ENCODE assay signal across 22 cellular contexts in genomic region chr5:2542821-2543220, GRCh38.
"Had no signal": no experiment of that assay in that cellular context is flagged by ENCODE, and none has a peak within 500 bp of the region (broad histone marks: within the 10 kb centered on the region; RNA-seq: fewer than 3 reads in every experiment).

No MANE protein-coding gene starts in this region.

- H3K4me3 ChIP-seq: colonic mucosa, dorsolateral prefrontal cortex, esophagus muscularis mucosa, gastroesophageal sphincter, heart left ventricle, hepatocyte, lower lobe of right lung, mucosa of descending colon had no signal

- H3K36me3 ChIP-seq: colonic mucosa, esophagus muscularis mucosa, gastroesophageal sphincter, heart left ventricle, lower lobe of right lung had no signal

- H3K27ac ChIP-seq: colonic mucosa, dorsolateral prefrontal cortex, esophagus muscularis mucosa, foreskin keratinocyte, gastroesophageal sphincter, heart left ventricle, hepatocyte, lower lobe of right lung had no signal

- H3K27me3 ChIP-seq: colonic mucosa, foreskin keratinocyte, heart left ventricle, hepatocyte had no signal

- DNase-seq: cerebellar nuclear complex; colonic mucosa; dermis blood vessel endothelial cell; dorsolateral prefrontal cortex; effector CD4-positive, alpha-beta T cell; effector memory CD4-positive, alpha-beta T cell; foreskin keratinocyte; heart left ventricle; hypothalamus; immature natural killer cell; islet precursor cell; kidney; kidney glomerular epithelial cell; left colon; left ventricle myocardium superior; lower lobe of right lung; mesenchymal stem cell; mucosa of descending colon had no signal

- H3K4me1 ChIP-seq: colonic mucosa, esophagus muscularis mucosa, foreskin keratinocyte, gastroesophageal sphincter, heart left ventricle, lower lobe of right lung had no signal

- H3K9me3 ChIP-seq: colonic mucosa, esophagus muscularis mucosa, gastroesophageal sphincter, heart left ventricle, lower lobe of right lung had no signal

- ATAC-seq: foreskin keratinocyte, gastroesophageal sphincter, heart left ventricle, left colon, left lobe of liver, left ventricle myocardium superior, lower lobe of right lung, mucosa of descending colon had no signal
